In the genomic region with DNA sequence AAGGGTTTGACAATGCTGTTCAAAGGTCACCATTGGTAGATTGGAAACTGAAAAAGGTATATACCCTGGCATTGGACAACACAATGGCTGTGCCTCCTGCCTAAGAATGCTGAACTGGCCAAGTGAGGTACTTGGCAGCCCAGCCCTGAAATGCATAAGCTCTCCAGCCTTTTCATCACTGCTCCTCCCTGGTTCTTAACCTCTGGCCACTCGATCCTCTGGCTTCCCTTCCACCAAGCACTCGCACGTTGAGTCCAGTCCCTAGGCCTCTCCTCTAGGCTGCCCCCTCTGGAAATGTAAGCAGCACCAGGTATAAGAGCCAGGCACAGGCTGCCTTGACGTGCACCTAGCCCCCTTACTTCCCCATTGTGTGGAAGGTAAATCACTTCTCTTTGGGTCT, we compare ENCODE assay signal across 14 cellular contexts. TPM values are rescaled to one million over a fixed set of nuclear protein-coding genes. Genes with fewer than 3 reads are reported as not detected.
"Had no signal": no experiment of that assay in that cellular context is flagged by ENCODE, and none has a peak within 500 bp of the region (broad histone marks: within the 10 kb centered on the region; RNA-seq: fewer than 3 reads in every experiment).

No MANE protein-coding gene starts in this region.

RNA-seq across cellular contexts. Expression of a gene that starts 25.7 kb away (rescaled TPM):
- total RNA-seq: activated B cell treated with CpG ODN at 0.5 μM for 24 hours; activated CD4-positive, alpha-beta memory T cell treated with anti-CD3 and anti-CD28 coated beads for 36 hours; activated CD4-positive, alpha-beta T cell treated with anti-CD3 and anti-CD28 coated beads, Interleukin-2, amount 10 ng/mL, durations not matched to agents 24 days and 14 days; activated CD8-positive, alpha-beta T cell treated with anti-CD3 and anti-CD28 coated beads for 36 hours; activated naive CD4-positive, alpha-beta T cell treated with anti-CD3 and anti-CD28 coated beads for 36 hours; activated naive CD8-positive, alpha-beta T cell treated with anti-CD3 and anti-CD28 coated beads for 36 hours; activated T-cell treated with anti-CD3 and anti-CD28 coated beads, Interleukin-2, amount 50 U/mL, for 4 hours; activated T-helper 1 cell treated with anti-CD3 and anti-CD28 coated beads, Interleukin-12 subunit alpha, Interleukin-12 subunit beta, Interleukin-2, Interleukin-4 antibody, amounts not matched to agents 30 ng/mL and 10 ng/mL and 1 ng/mL, durations not matched to agents 14 hours and 24 hours and 36 hours; activated T-helper 17 cell treated with anti-CD3 and anti-CD28 coated beads, Interleukin-2, amount 50 U/mL, for 72 hours; astrocyte; body of pancreas; breast epithelium; cardiac septum; T-helper 17 cell had no signal

RNA-seq across cellular contexts. Expression of a gene that starts 48.1 kb away (rescaled TPM):
- total RNA-seq: astrocyte had no signal
